7 cellular contexts compared by ENCODE assay signal in the genomic region with DNA sequence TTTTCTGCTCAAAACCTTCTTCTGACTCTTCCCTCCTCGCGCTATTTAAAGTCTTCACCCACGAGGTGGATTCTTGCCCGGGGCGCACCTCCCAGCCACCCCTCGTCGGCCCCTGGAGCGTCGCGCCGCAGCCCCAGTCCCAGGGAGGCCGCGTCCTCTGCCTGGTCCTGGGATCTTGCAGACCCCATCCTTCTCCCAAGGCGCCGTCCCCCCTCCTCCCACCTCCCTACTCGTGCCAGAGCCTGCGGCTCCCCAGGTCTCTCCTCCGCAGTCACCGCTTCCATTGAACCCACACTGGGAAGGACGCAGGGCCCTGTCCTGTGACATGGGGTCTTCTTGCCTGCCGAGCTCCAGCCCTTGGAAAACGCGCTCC. TPM values are rescaled to one million over a fixed set of nuclear protein-coding genes. Genes with fewer than 3 reads are reported as not detected.
A peak's percentile ranks its signal among the peaks of the same experiment; 100 is the strongest.
DNase-seq lines count a peak whose midpoint lies in the region; ATAC-seq and TF ChIP-seq lines count a peak whose summit lies in the region.

No MANE protein-coding gene starts in this region.

- no peak for TF ChIP-seq EP300 in ovary (IDR thresholded peaks at IDR 0.05)

- peak; percentile 5 for ATAC-seq in GM18861 (IDR thresholded peaks at IDR 0.05; ENCODE audit: unreplicated experiment)
- ATAC-seq in HG03097 (IDR thresholded peaks at IDR 0.05; ENCODE audit: low FRiP score, unreplicated experiment), result peak; percentile 12

- peaks cover 7% of the 10 kb centered on the region for H3K4me1 ChIP-seq in ovary (ENCODE audit: insufficient read depth)

- intact Hi-C loops in head of caudate nucleus (cut with DNase I) (no loop called here), ovary (cut with DNase I) (no loop called here)

- H3K4me3 ChIP-seq in ovary, result peak overlapping the region; percentile 66

- no peaks in the 10 kb centered on the region for H3K36me3 ChIP-seq in ovary

- peak overlapping the region; percentile 11 to 76 for H3K27ac ChIP-seq in ovary

- no peaks in the 10 kb centered on the region for H3K27me3 ChIP-seq in ovary

- TF ChIP-seq POLR2A in ovary (IDR thresholded peaks at IDR 0.05) (no peak), erythroblast (IDR thresholded peaks at IDR 0.05; ENCODE audit: low read length) (no peak)

- TF ChIP-seq CTCF in ovary (IDR thresholded peaks at IDR 0.05), result no peak

- 0 to 1% (median 1%) methylated on average over 23 of the region's 23 CpGs for WGBS in ovary, 3 donors

- no peaks in the 10 kb centered on the region for H3K9me3 ChIP-seq in ovary

- DNase-seq in activated CD8-positive, alpha-beta memory T cell treated with anti-CD3 and anti-CD28 coated beads, Interleukin-2, amount 50 U/mL, for 4 hours, result peak; percentile 20
- DNase-seq in head of caudate nucleus (peak in 28 of 42 donors; percentile 3 to 49 (median 22)), ovary (peak; percentile 15 to 47 (median 37)), erythroblast (lab: John Stamatoyannopoulos, UW) (no peak)
- DNase-seq in stimulated activated naive CD4-positive, alpha-beta T cell treated with Interleukin-2 at 50 U/mL for 16 hours (lab: John Stamatoyannopoulos, UW), result no peak

RNA-seq across cellular contexts. Expression of a gene that starts 0.5 kb away (rescaled TPM):
- total RNA-seq in ovary, result 10 to 100 TPM in 6 of 7 donors, 1 to 10 TPM in 1; 8.8 to 26.4 (median 21.7) TPM
- polyA plus RNA-seq in ovary, result 1 to 10 TPM; 6.0 to 7.5 TPM

RNA-seq across cellular contexts. Expression of a gene that starts 42.1 kb away (rescaled TPM):
- 10 to 100 TPM in 6 of 7 donors, 1 to 10 TPM in 1; 9.2 to 21.7 (median 15.7) TPM for total RNA-seq in ovary
- 1 to 10 TPM; 7.3 to 7.9 TPM for polyA plus RNA-seq in ovary

Comparison
In these comparisons a context has a peak if more than half of its experiments do, and no peak if none do; other contexts are left out.
1. DNase-seq: peak in activated CD8-positive, alpha-beta memory T cell treated with anti-CD3 and anti-CD28 coated beads, Interleukin-2, amount 50 U/mL, for 4 hours (single experiment), head of caudate nucleus (28 of 42) and ovary (5 of 5); none in erythroblast (0 of 2) and stimulated activated naive CD4-positive, alpha-beta T cell treated with Interleukin-2 at 50 U/mL for 16 hours (single experiment).